In the genomic region with DNA sequence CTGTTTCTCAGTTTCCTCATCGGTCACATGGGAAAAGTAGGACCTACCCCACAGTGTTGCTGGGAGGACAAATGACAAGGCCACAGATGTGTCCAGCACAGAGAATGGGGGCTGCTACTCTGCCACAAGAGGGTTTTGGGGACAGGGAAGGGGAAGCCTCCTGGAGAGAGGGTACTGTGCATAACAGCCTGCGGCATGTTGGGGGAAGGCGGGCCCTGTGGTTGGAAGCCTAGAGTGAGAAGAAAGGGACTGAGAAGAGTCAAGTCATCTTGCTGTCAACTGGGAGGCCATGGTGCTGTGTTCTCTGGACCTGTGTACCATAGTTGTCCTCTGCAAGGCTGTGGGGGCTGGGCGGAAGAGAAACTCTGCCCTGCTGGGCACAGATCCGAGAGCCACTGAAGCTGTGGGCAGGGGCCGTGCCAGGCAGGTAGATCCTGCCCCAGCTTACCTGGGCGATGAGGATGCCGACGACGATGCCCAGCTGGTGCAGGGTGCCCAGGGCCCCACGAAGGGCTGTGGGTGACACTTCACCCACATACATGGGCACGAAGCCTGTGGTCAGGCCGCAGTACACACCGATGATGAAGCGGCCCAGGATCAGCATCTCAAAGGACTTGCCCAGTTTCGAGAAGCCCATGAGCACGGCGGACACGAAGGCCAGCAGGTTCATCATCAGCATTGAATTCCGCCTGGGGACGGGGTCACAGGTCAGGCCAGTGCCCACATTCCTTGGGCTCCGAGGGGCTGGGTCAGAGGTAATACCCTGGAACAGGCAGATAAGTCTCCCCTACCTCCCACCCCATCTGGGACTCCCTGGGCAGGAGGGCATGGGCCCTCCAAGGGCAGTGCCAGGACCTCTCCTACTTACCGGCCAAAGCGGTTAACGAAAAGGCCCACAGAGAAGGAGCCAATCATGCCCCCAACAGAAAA, we compare ENCODE assay signal across 9 cellular contexts. TPM values are rescaled to one million over a fixed set of nuclear protein-coding genes. Genes with fewer than 3 reads are reported as not detected.
DNase-seq lines count a peak whose midpoint lies in the region; ATAC-seq and TF ChIP-seq lines count a peak whose summit lies in the region.
"Had no signal": no experiment of that assay in that cellular context is flagged by ENCODE, and none has a peak within 500 bp of the region (broad histone marks: within the 10 kb centered on the region; RNA-seq: fewer than 3 reads in every experiment).

No MANE protein-coding gene starts in this region.

- peaks cover 61% of the 10 kb centered on the region for H3K36me3 ChIP-seq in SJCRH30
- H3K36me3 ChIP-seq in esophagus squamous epithelium: peaks cover 47 to 80% (median 48%) of the 10 kb centered on the region in 3 donors

- ATAC-seq in activated T-cell treated with anti-CD3 and anti-CD28 coated beads, Interleukin-2, amount 50 U/mL, for 72 hours (replicated peaks in 1 of 2): no peak
- no peak for ATAC-seq in stimulated activated naive B cell treated with anti-CD40 and anti-IgM and Interleukin-4, amounts not matched to agents 10 μg/mL and 1 μg/mL and 100 μg/mL, for 72 hours (replicated peaks)
- no peak for ATAC-seq in GM21619 (IDR thresholded peaks at IDR 0.05; ENCODE audit: unreplicated experiment)

- H3K9me3 Mint-ChIP-seq in activated T-cell treated with anti-CD3 and anti-CD28 coated beads, Interleukin-2, amount 50 U/mL, for 72 hours: no peaks in the 10 kb centered on the region
- no peaks in the 10 kb centered on the region for H3K9me3 Mint-ChIP-seq in stimulated activated naive B cell treated with anti-CD40 and anti-IgM and Interleukin-4, amounts not matched to agents 10 μg/mL and 1 μg/mL and 100 μg/mL, for 72 hours

- no peak overlapping the region for H3K4me3 ChIP-seq in SJCRH30
- H3K4me3 ChIP-seq in esophagus squamous epithelium: no peak overlapping the region

- intact Hi-C loops in esophagus squamous epithelium (cut with DNase I): no loop called here

- H3K27ac ChIP-seq in SJCRH30 (peak overlapping the region; percentile 27), esophagus squamous epithelium (peak overlapping the region; percentile 61 to 96 (median 90))

- peak overlapping the region; percentile 66 to 84 for H3K4me3 Mint-ChIP-seq in activated T-cell treated with anti-CD3 and anti-CD28 coated beads, Interleukin-2, amount 50 U/mL, for 72 hours
- H3K4me3 Mint-ChIP-seq in stimulated activated naive B cell treated with anti-CD40 and anti-IgM and Interleukin-4, amounts not matched to agents 10 μg/mL and 1 μg/mL and 100 μg/mL, for 72 hours: peak overlapping the region; percentile 73 to 74

- TF ChIP-seq CTCF in esophagus squamous epithelium (IDR thresholded peaks at IDR 0.05): no peak

- H3K9me3 ChIP-seq in SJCRH30 (replicated peaks) (no peaks in the 10 kb centered on the region), esophagus squamous epithelium (no peaks in the 10 kb centered on the region)

- H3K27me3 ChIP-seq in SJCRH30 (no peaks in the 10 kb centered on the region), esophagus squamous epithelium (no peaks in the 10 kb centered on the region)

- peak overlapping the region; percentile 94 for H3K27ac Mint-ChIP-seq in activated T-cell treated with anti-CD3 and anti-CD28 coated beads, Interleukin-2, amount 50 U/mL, for 72 hours
- H3K27ac Mint-ChIP-seq in stimulated activated naive B cell treated with anti-CD40 and anti-IgM and Interleukin-4, amounts not matched to agents 10 μg/mL and 1 μg/mL and 100 μg/mL, for 72 hours: peak overlapping the region; percentile 96

- H3K4me1 Mint-ChIP-seq in activated T-cell treated with anti-CD3 and anti-CD28 coated beads, Interleukin-2, amount 50 U/mL, for 72 hours (ENCODE audit: low read depth): peaks cover 68% of the 10 kb centered on the region
- H3K4me1 Mint-ChIP-seq in stimulated activated naive B cell treated with anti-CD40 and anti-IgM and Interleukin-4, amounts not matched to agents 10 μg/mL and 1 μg/mL and 100 μg/mL, for 72 hours: peaks cover 74 to 93% of the 10 kb centered on the region in 2 donors

- peaks cover 10% of the 10 kb centered on the region for H3K4me1 ChIP-seq in SJCRH30
- peaks cover 44 to 81% (median 46%) of the 10 kb centered on the region in 3 donors for H3K4me1 ChIP-seq in esophagus squamous epithelium

- no peak for DNase-seq in activated T-cell treated with anti-CD3 and anti-CD28 coated beads, Interleukin-2, amount 50 U/mL, for 72 hours
- no peak for DNase-seq in activated T-cell treated with anti-CD3 and anti-CD28 coated beads for 4 hours
- no peak for DNase-seq in SJCRH30
- no peak for DNase-seq in esophagus squamous epithelium (lab: John Stamatoyannopoulos, UW)
- DNase-seq in stimulated activated naive B cell treated with anti-CD40 and anti-IgM and Interleukin-4, amounts not matched to agents 10 μg/mL and 1 μg/mL and 100 μg/mL, for 72 hours: no peak
- no peak for DNase-seq in Kasumi-1 (lab: John Stamatoyannopoulos, UW)
- DNase-seq in activated gamma-delta T cell (lab: John Stamatoyannopoulos, UW): no peak
- DNase-seq: kidney glomerular epithelial cell had no signal

- WGBS in esophagus squamous epithelium, 2 donors: 83 to 89% methylated on average over 4 to 8 of the region's 25 CpGs

- H3K36me3 Mint-ChIP-seq in activated T-cell treated with anti-CD3 and anti-CD28 coated beads, Interleukin-2, amount 50 U/mL, for 72 hours (ENCODE audit: insufficient read depth in 2 of 2): peaks cover 9 to 11% of the 10 kb centered on the region in 2 donors
- H3K36me3 Mint-ChIP-seq in stimulated activated naive B cell treated with anti-CD40 and anti-IgM and Interleukin-4, amounts not matched to agents 10 μg/mL and 1 μg/mL and 100 μg/mL, for 72 hours: peaks cover 59 to 84% of the 10 kb centered on the region in 2 donors

- TF ChIP-seq POLR2A in esophagus squamous epithelium (IDR thresholded peaks at IDR 0.05): no peak

- H3K27me3 Mint-ChIP-seq in activated T-cell treated with anti-CD3 and anti-CD28 coated beads, Interleukin-2, amount 50 U/mL, for 72 hours (ENCODE audit: low read depth): no peaks in the 10 kb centered on the region
- H3K27me3 Mint-ChIP-seq in stimulated activated naive B cell treated with anti-CD40 and anti-IgM and Interleukin-4, amounts not matched to agents 10 μg/mL and 1 μg/mL and 100 μg/mL, for 72 hours: no peaks in the 10 kb centered on the region

RNA-seq across cellular contexts. Expression of gene SLC2A1, which starts 28.2 kb away (rescaled TPM):
- 10 to 100 TPM; 41.7 to 51.9 TPM for total RNA-seq in activated T-cell treated with anti-CD3 and anti-CD28 coated beads, Interleukin-2, amount 50 U/mL, for 72 hours
- total RNA-seq in SJCRH30 (2014; rRNA removed; shearing (Covaris generic)): 64.8 and 73.2 TPM in 2 replicates
- total RNA-seq in esophagus squamous epithelium: 100 to 1,000 TPM; 238 to 883 (median 448) TPM
